9 cellular contexts compared by ENCODE assay signal in genomic region chr16:58249780-58250478, GRCh38. TPM values are rescaled to one million over a fixed set of nuclear protein-coding genes. Genes with fewer than 3 reads are reported as not detected.
A peak's percentile ranks its signal among the peaks of the same experiment; 100 is the strongest.
DNase-seq lines count a peak whose midpoint lies in the region; ATAC-seq and TF ChIP-seq lines count a peak whose summit lies in the region.
"Had no signal": no experiment of that assay in that cellular context is flagged by ENCODE, and none has a peak within 500 bp of the region (broad histone marks: within the 10 kb centered on the region; RNA-seq: fewer than 3 reads in every experiment).

No MANE protein-coding gene starts in this region.

- intact Hi-C loops in activated CD4-positive, alpha-beta T cell treated with anti-CD3 and anti-CD28 coated beads, Interleukin-2, amount 10 ng/mL, durations not matched to agents 24 days and 14 days (cut with micrococcal nuclease): loop anchor here (5.0 kb wide), 1 partner anchor 123 kb away; the partner anchor contains the start of gene CFAP20
- intact Hi-C loops in lower leg skin (cut with DNase I; ENCODE audit: low total_unique reads): no loop called here

- H3K4me3 Mint-ChIP-seq in activated CD4-positive, alpha-beta T cell treated with anti-CD3 and anti-CD28 coated beads, Interleukin-2, amount 10 ng/mL, durations not matched to agents 24 days and 14 days: peak overlapping the region; percentile 90

- TF ChIP-seq CTCF in AG10803 (conservative IDR thresholded peaks at IDR 0.05; ENCODE audit: low read length): no peak
- no peak for TF ChIP-seq CTCF in lower leg skin (IDR thresholded peaks at IDR 0.05)

- TF ChIP-seq POLR2A in lower leg skin (IDR thresholded peaks at IDR 0.05): no peak

- H3K27ac Mint-ChIP-seq in activated CD4-positive, alpha-beta T cell treated with anti-CD3 and anti-CD28 coated beads, Interleukin-2, amount 10 ng/mL, durations not matched to agents 24 days and 14 days: peak overlapping the region; percentile 80

- H3K9me3 Mint-ChIP-seq in activated CD4-positive, alpha-beta T cell treated with anti-CD3 and anti-CD28 coated beads, Interleukin-2, amount 10 ng/mL, durations not matched to agents 24 days and 14 days: no peaks in the 10 kb centered on the region

- H3K4me3 ChIP-seq in AG10803 (ENCODE audit: low read length) (peak overlapping the region; percentile 75), lower leg skin (ENCODE audit: low read depth, poor library complexity, severe bottlenecking) (peak overlapping the region; percentile 61)

- ATAC-seq in GM18873 (IDR thresholded peaks at IDR 0.05; ENCODE audit: low FRiP score, unreplicated experiment) (peak; percentile 79), HG03103 (IDR thresholded peaks at IDR 0.05; ENCODE audit: low read depth, unreplicated experiment) (peak; percentile 76)

- DNase-seq in AG10803 (ENCODE audit: low read depth): peak; percentile 66
- DNase-seq in NCI-H446 (lab: John Stamatoyannopoulos, UW): peak; percentile 3 to 61
- peak; percentile 96 for DNase-seq in activated CD4-positive, alpha-beta T cell treated with anti-CD3 and anti-CD28 coated beads, Interleukin-2, amount 10 ng/mL, durations not matched to agents 24 days and 14 days
- DNase-seq in dermis blood vessel endothelial cell: peak; percentile 77
- DNase-seq in lower leg skin (ENCODE audit: low spot score in 2 of 2): peak; percentile 47 to 94
- DNase-seq in stimulated activated CD4-positive, alpha-beta T cell treated with anti-CD3 and anti-CD28 coated beads, Interleukin-4, amount 100 ng/mL, for 24 hours: peak; percentile 82

- no peaks in the 10 kb centered on the region for H3K36me3 Mint-ChIP-seq in activated CD4-positive, alpha-beta T cell treated with anti-CD3 and anti-CD28 coated beads, Interleukin-2, amount 10 ng/mL, durations not matched to agents 24 days and 14 days (ENCODE audit: low read depth)

- peaks cover 8% of the 10 kb centered on the region for H3K4me1 Mint-ChIP-seq in activated CD4-positive, alpha-beta T cell treated with anti-CD3 and anti-CD28 coated beads, Interleukin-2, amount 10 ng/mL, durations not matched to agents 24 days and 14 days

- H3K27me3 Mint-ChIP-seq in activated CD4-positive, alpha-beta T cell treated with anti-CD3 and anti-CD28 coated beads, Interleukin-2, amount 10 ng/mL, durations not matched to agents 24 days and 14 days: peaks cover 13% of the 10 kb centered on the region

- 1% methylated on average over 19 to 22 of the region's 47 CpGs for WGBS in lower leg skin, 2 donors

RNA-seq across cellular contexts. Expression of gene PRSS54, which starts 44.9 kb away (rescaled TPM):
- not detected in 2 replicates for total RNA-seq in activated CD4-positive, alpha-beta T cell treated with anti-CD3 and anti-CD28 coated beads, Interleukin-2, amount 10 ng/mL, durations not matched to agents 24 days and 14 days
- total RNA-seq in dermis blood vessel endothelial cell (not detected in 2 replicates), lower leg skin (not detected)
- total RNA-seq: T-helper 2 cell treated with Interferon-gamma antibody and Interleukin-4, amounts not matched to agents 100 ng/mL and 5 ng/mL, for 36 hours had no signal

RNA-seq across cellular contexts. Expression of gene CSNK2A2, which starts 52.0 kb away (rescaled TPM):
- total RNA-seq in activated CD4-positive, alpha-beta T cell treated with anti-CD3 and anti-CD28 coated beads, Interleukin-2, amount 10 ng/mL, durations not matched to agents 24 days and 14 days: 92.0 and 96.7 TPM in 2 replicates
- total RNA-seq in dermis blood vessel endothelial cell: 47.5 and 97.2 TPM in 2 replicates
- 100 to 1,000 TPM; 112 to 159 (median 141) TPM for total RNA-seq in lower leg skin

Comparison
In these comparisons a context has a peak if more than half of its experiments do, and no peak if none do; other contexts are left out.
1. Peak in every context shown above with its lines: DNase-seq, ATAC-seq and H3K4me3 ChIP-seq.
2. DNase-seq: peak in every context shown above with its lines; median percentile 96 in activated CD4-positive, alpha-beta T cell treated with anti-CD3 and anti-CD28 coated beads, Interleukin-2, amount 10 ng/mL, durations not matched to agents 24 days and 14 days; 82 in stimulated activated CD4-positive, alpha-beta T cell treated with anti-CD3 and anti-CD28 coated beads, Interleukin-4, amount 100 ng/mL, for 24 hours; 77 in dermis blood vessel endothelial cell; 70 in lower leg skin; 66 in AG10803; 32 in NCI-H446.